8 cellular contexts compared by ENCODE assay signal in genomic region chr6:56852249-56852606, GRCh38.
A peak's percentile ranks its signal among the peaks of the same experiment; 100 is the strongest.
DNase-seq lines count a peak whose midpoint lies in the region; ATAC-seq lines count a peak whose summit lies in the region.

No MANE protein-coding gene starts in this region.

- peaks cover 26% of the 10 kb centered on the region for H3K27me3 Mint-ChIP-seq in T-helper 2 cell treated with Interferon-gamma antibody and Interleukin-4, amounts not matched to agents 5 μg/mL and 100 μg/mL, for 36 hours (ENCODE audit: low read depth)

- H3K4me1 ChIP-seq in endocrine pancreas (ENCODE audit: control insufficient read depth, insufficient read depth, low read length) = peaks cover 10% of the 10 kb centered on the region

- H3K4me3 ChIP-seq in endocrine pancreas (ENCODE audit: control insufficient read depth, insufficient read depth, low read length) = peak overlapping the region; percentile 65

- H3K9ac ChIP-seq in endocrine pancreas (ENCODE audit: control insufficient read depth, insufficient read depth, low read length) = no peak overlapping the region

- ATAC-seq in HG03159 (IDR thresholded peaks at IDR 0.05; ENCODE audit: unreplicated experiment) = peak; percentile 20

- no peaks in the 10 kb centered on the region for H3K36me3 Mint-ChIP-seq in T-helper 2 cell treated with Interferon-gamma antibody and Interleukin-4, amounts not matched to agents 5 μg/mL and 100 μg/mL, for 36 hours (ENCODE audit: low read depth)

- no peak for DNase-seq in T-helper 2 cell treated with Interferon-gamma antibody and Interleukin-4, amounts not matched to agents 5 μg/mL and 100 μg/mL, for 36 hours (ENCODE audit: low spot score)
- DNase-seq in T-helper 2 cell (no peak), substantia nigra (lab: John Stamatoyannopoulos, UW) (no peak), middle frontal gyrus (ENCODE audit: extremely low spot score, low spot score) (no peak), 8988T (no peak), SK-N-DZ (ENCODE audit: low spot score) (no peak)

- H3K36me3 ChIP-seq in endocrine pancreas (ENCODE audit: control insufficient read depth, insufficient read depth, low read length) = no peaks in the 10 kb centered on the region

- peak overlapping the region; percentile 88 for H3K27ac ChIP-seq in substantia nigra (ENCODE audit: low read depth, low read length, poor library complexity, severe bottlenecking)

- peak overlapping the region; percentile 67 for H3K27ac Mint-ChIP-seq in T-helper 2 cell treated with Interferon-gamma antibody and Interleukin-4, amounts not matched to agents 5 μg/mL and 100 μg/mL, for 36 hours

- H3K9me3 ChIP-seq in endocrine pancreas (ENCODE audit: control insufficient read depth, low read length) = no peaks in the 10 kb centered on the region

- H3K4me1 Mint-ChIP-seq in T-helper 2 cell treated with Interferon-gamma antibody and Interleukin-4, amounts not matched to agents 5 μg/mL and 100 μg/mL, for 36 hours (ENCODE audit: low read depth) = peaks cover 23% of the 10 kb centered on the region

- peak overlapping the region; percentile 85 for H3K4me3 Mint-ChIP-seq in T-helper 2 cell treated with Interferon-gamma antibody and Interleukin-4, amounts not matched to agents 5 μg/mL and 100 μg/mL, for 36 hours

- H3K9me3 Mint-ChIP-seq in T-helper 2 cell treated with Interferon-gamma antibody and Interleukin-4, amounts not matched to agents 5 μg/mL and 100 μg/mL, for 36 hours = no peaks in the 10 kb centered on the region

- H3K27me3 ChIP-seq in endocrine pancreas (ENCODE audit: control insufficient read depth, insufficient read depth, low read length) = no peaks in the 10 kb centered on the region
